Comparison of ENCODE assay signal across 8 cellular contexts in genomic region chr7:36084485-36085091, GRCh38.
A peak's percentile ranks its signal among the peaks of the same experiment; 100 is the strongest.
DNase-seq lines count a peak whose midpoint lies in the region; ATAC-seq and TF ChIP-seq lines count a peak whose summit lies in the region.

No MANE protein-coding gene starts in this region.

- DNase-seq in HFF-Myc (ENCODE audit: extremely low read depth, low read depth), result peak; percentile 5
- DNase-seq in RWPE2 (ENCODE audit: low spot score), result no peak
- DNase-seq in cardiac septum (ENCODE audit: low spot score), result peak; percentile 55
- DNase-seq in gastrocnemius medialis, result peak; percentile 46 to 77
- no peak for DNase-seq in activated naive CD4-positive, alpha-beta T cell treated with anti-CD3 and anti-CD28 coated beads for 36 hours
- DNase-seq in GF-D8 (lab: John Stamatoyannopoulos, UW), result no peak
- DNase-seq in C1 segment of cervical spinal cord (lab: John Stamatoyannopoulos, UW), result no peak

- TF ChIP-seq CTCF in HFF-Myc (IDR thresholded peaks at IDR 0.05; ENCODE audit: low read depth, low read length, missing control alignments), result peak; percentile 43
- TF ChIP-seq CTCF in RWPE2 (IDR thresholded peaks at IDR 0.05; ENCODE audit: poor library complexity, severe bottlenecking), result peak; percentile 47
- TF ChIP-seq CTCF in gastrocnemius medialis (IDR thresholded peaks at IDR 0.05 in 4 of 5, conservative IDR thresholded peaks at IDR 0.05 in 1 of 5), result peak; percentile 33 to 55 (median 40)

- no peak overlapping the region for H3K4me3 Mint-ChIP-seq in activated naive CD4-positive, alpha-beta T cell treated with anti-CD3 and anti-CD28 coated beads for 36 hours

- H3K27ac ChIP-seq in RWPE2 (ENCODE audit: poor library complexity, severe bottlenecking) (no peak overlapping the region), gastrocnemius medialis (peak overlapping the region in 1 of 4 donors; percentile 15)

- ATAC-seq in RWPE2 (ENCODE audit: low read depth), result peak; percentile 80
- ATAC-seq in gastrocnemius medialis, result peak; percentile 72 to 89
- ATAC-seq in GM18498 (IDR thresholded peaks at IDR 0.05; ENCODE audit: unreplicated experiment), result no peak

- intact Hi-C loops in cardiac septum (cut with DNase I) (no loop called here), gastrocnemius medialis (cut with DNase I; ENCODE audit: low total_unique reads) (no loop called here)
- intact Hi-C loops in activated naive CD4-positive, alpha-beta T cell treated with anti-CD3 and anti-CD28 coated beads for 36 hours (cut with micrococcal nuclease), result no loop called here

- no peaks in the 10 kb centered on the region for H3K9me3 Mint-ChIP-seq in activated naive CD4-positive, alpha-beta T cell treated with anti-CD3 and anti-CD28 coated beads for 36 hours

- TF ChIP-seq POLR2A in gastrocnemius medialis (IDR thresholded peaks at IDR 0.05), result no peak

- no peak overlapping the region for H3K27ac Mint-ChIP-seq in activated naive CD4-positive, alpha-beta T cell treated with anti-CD3 and anti-CD28 coated beads for 36 hours

- no peak overlapping the region for H3K4me3 ChIP-seq in HFF-Myc (replicated peaks; ENCODE audit: low read depth, low read length)
- H3K4me3 ChIP-seq in RWPE2 (ENCODE audit: severe bottlenecking), result no peak overlapping the region
- no peak overlapping the region for H3K4me3 ChIP-seq in gastrocnemius medialis

- no peaks in the 10 kb centered on the region for H3K4me1 ChIP-seq in RWPE2 (ENCODE audit: insufficient read depth, poor library complexity, severe bottlenecking)
- peaks cover 8 to 14% of the 10 kb centered on the region in 2 donors for H3K4me1 ChIP-seq in gastrocnemius medialis

- CTCF ChIA-PET in activated naive CD4-positive, alpha-beta T cell treated with anti-CD3 and anti-CD28 coated beads for 36 hours (lab: Charles Lee), result no interaction called here

- H3K36me3 Mint-ChIP-seq in activated naive CD4-positive, alpha-beta T cell treated with anti-CD3 and anti-CD28 coated beads for 36 hours (ENCODE audit: low read depth), result no peaks in the 10 kb centered on the region

- in situ Hi-C loops in gastrocnemius medialis (cut with MboI; ENCODE audit: low sequenced_read_pairs in 4 of 4), result no loop called here

- H3K36me3 ChIP-seq in RWPE2 (ENCODE audit: low read depth) (no peaks in the 10 kb centered on the region), gastrocnemius medialis (no peaks in the 10 kb centered on the region)

- H3K27me3 Mint-ChIP-seq in activated naive CD4-positive, alpha-beta T cell treated with anti-CD3 and anti-CD28 coated beads for 36 hours (ENCODE audit: low read depth), result no peaks in the 10 kb centered on the region

- no peaks in the 10 kb centered on the region for H3K27me3 ChIP-seq in RWPE2 (ENCODE audit: insufficient read depth, poor library complexity, severe bottlenecking)
- H3K27me3 ChIP-seq in gastrocnemius medialis, result no peaks in the 10 kb centered on the region

- H3K9me3 ChIP-seq in RWPE2 (ENCODE audit: severe bottlenecking), result no peaks in the 10 kb centered on the region
- H3K9me3 ChIP-seq in gastrocnemius medialis, result no peaks in the 10 kb centered on the region

- no peaks in the 10 kb centered on the region for H3K4me1 Mint-ChIP-seq in activated naive CD4-positive, alpha-beta T cell treated with anti-CD3 and anti-CD28 coated beads for 36 hours (ENCODE audit: low read depth)

Comparison
In these comparisons a context has a peak if more than half of its experiments do, and no peak if none do; other contexts are left out.
1. DNase-seq: peak in HFF-Myc (single experiment), cardiac septum (single experiment) and gastrocnemius medialis (2 of 2); none in RWPE2 (single experiment), activated naive CD4-positive, alpha-beta T cell treated with anti-CD3 and anti-CD28 coated beads for 36 hours (single experiment), GF-D8 (single experiment) and C1 segment of cervical spinal cord (0 of 14).
2. Peak in every context shown above with its lines, with median percentiles within 50 percentile points of each other: CTCF ChIP-seq.